8 cellular contexts compared by ENCODE assay signal in the genomic region with DNA sequence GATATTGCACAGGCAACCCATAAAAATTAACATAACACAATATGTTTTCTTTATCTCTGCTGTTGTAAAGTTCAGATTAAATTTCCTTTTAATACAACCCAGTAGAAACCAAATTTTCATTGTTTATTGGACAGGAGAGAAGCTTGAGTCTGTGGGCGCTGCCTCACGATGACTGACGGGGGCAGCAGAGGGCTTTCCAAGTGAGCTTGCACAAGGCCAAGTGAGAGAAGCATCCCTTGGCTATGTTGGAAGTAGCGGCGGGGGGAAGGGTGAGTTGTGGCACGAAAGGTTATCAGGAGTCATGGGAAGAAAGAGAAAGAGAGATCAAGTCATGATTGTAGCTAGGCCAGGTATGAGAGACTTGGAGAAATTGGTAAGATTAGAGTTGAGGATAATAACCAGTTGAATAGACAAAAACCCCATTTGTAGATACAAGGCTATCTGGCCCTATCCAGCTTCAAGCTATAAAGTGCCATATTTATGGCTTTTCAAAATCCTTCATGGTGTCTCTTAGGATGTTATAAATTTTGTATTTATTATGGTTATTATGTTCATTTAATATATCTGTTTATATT.
DNase-seq lines count a peak whose midpoint lies in the region; ATAC-seq and TF ChIP-seq lines count a peak whose summit lies in the region.

No MANE protein-coding gene starts in this region.

- H3K27me3 ChIP-seq in BJ (ENCODE audit: control insufficient read depth, insufficient read depth, low read length): no peaks in the 10 kb centered on the region
- H3K27me3 ChIP-seq in lower lobe of right lung (ENCODE audit: low read depth): no peaks in the 10 kb centered on the region
- no peaks in the 10 kb centered on the region for H3K27me3 ChIP-seq in transverse colon

- peak; percentile 67 for TF ChIP-seq CTCF in BJ (IDR thresholded peaks at IDR 0.05; ENCODE audit: insufficient read depth, low read depth, low read length)
- peak; percentile 85 for TF ChIP-seq CTCF in OCI-LY7 (conservative IDR thresholded peaks at IDR 0.05; ENCODE audit: low read length)
- peak; percentile 78 for TF ChIP-seq CTCF in lower lobe of right lung (IDR thresholded peaks at IDR 0.05)
- TF ChIP-seq CTCF in transverse colon (IDR thresholded peaks at IDR 0.05): peak; percentile 42 to 60 (median 53)

- no TSS peak for BruUV-seq in OCI-LY7 (replicated peaks; lab: Mats Ljungman, UMichigan)

- POLR2A ChIA-PET in BJ (lab: Charles Lee) (no interaction called here), OCI-LY7 (lab: Charles Lee) (interaction anchor here (0.6 kb wide), 1 partner anchor 12 kb away, joined by 4 read pairs; no protein-coding TSS in a partner anchor)

- no peak for TF ChIP-seq EP300 in transverse colon (IDR thresholded peaks at IDR 0.05; ENCODE audit: low read depth)

- ATAC-seq in GM18520 (IDR thresholded peaks at IDR 0.05; ENCODE audit: unreplicated experiment): peak; percentile 46
- ATAC-seq in HG03175 (IDR thresholded peaks at IDR 0.05; ENCODE audit: unreplicated experiment): peak; percentile 80
- peak; percentile 67 to 72 for ATAC-seq in lower lobe of right lung
- ATAC-seq in activated T-helper 17 cell treated with anti-CD3 and anti-CD28 coated beads, Interleukin-2, amount 50 U/mL, for 72 hours (replicated peaks): no peak

- peak overlapping the region; percentile 3; the same call in 1 of the 2 replicates for H2AFZ ChIP-seq in OCI-LY7 (ENCODE audit: low read length)

- H3K36me3 ChIP-seq in BJ (ENCODE audit: control insufficient read depth, insufficient read depth, low read length): no peaks in the 10 kb centered on the region
- H3K36me3 ChIP-seq in OCI-LY7 (ENCODE audit: insufficient read depth, low read length): no peaks in the 10 kb centered on the region
- H3K36me3 ChIP-seq in lower lobe of right lung: no peaks in the 10 kb centered on the region
- no peaks in the 10 kb centered on the region for H3K36me3 ChIP-seq in transverse colon

- H3K4me1 ChIP-seq in OCI-LY7 (ENCODE audit: insufficient read depth, low read length, poor library complexity, severe bottlenecking) (no peaks in the 10 kb centered on the region), lower lobe of right lung (no peaks in the 10 kb centered on the region), transverse colon (peaks cover 0 to 4% (median 0%) of the 10 kb centered on the region in 4 donors)

- TF ChIP-seq POLR2A in transverse colon (IDR thresholded peaks at IDR 0.05): no peak

- no peaks in the 10 kb centered on the region for H4K20me1 ChIP-seq in OCI-LY7 (ENCODE audit: insufficient read depth, low read length)

- peaks cover 7% of the 10 kb centered on the region for H3K27me3 Mint-ChIP-seq in activated T-helper 17 cell treated with anti-CD3 and anti-CD28 coated beads, Interleukin-2, amount 50 U/mL, for 72 hours

- H3K27ac ChIP-seq in OCI-LY7 (ENCODE audit: low read depth, low read length, poor library complexity, severe bottlenecking) (no peak overlapping the region), lower lobe of right lung (no peak overlapping the region), transverse colon (no peak overlapping the region)

- 7 to 8% methylated on average over 4 to 6 of the region's 6 CpGs for WGBS in transverse colon (ENCODE audit: low coverage in 1 of 2), 2 donors

- in situ Hi-C loops in transverse colon (cut with MboI; ENCODE audit: low pct_ligation_motif_present in 1 of 4, low pct_unique_long_range_greater_than_20kb in 1 of 4, low sequenced_read_pairs in 3 of 4): no loop called here

- H3K4me2 ChIP-seq in OCI-LY7 (ENCODE audit: low read length): no peak overlapping the region

- H3K36me3 Mint-ChIP-seq in activated T-helper 17 cell treated with anti-CD3 and anti-CD28 coated beads, Interleukin-2, amount 50 U/mL, for 72 hours (ENCODE audit: low read depth): no peaks in the 10 kb centered on the region

- no peaks in the 10 kb centered on the region for H3K9me3 Mint-ChIP-seq in activated T-helper 17 cell treated with anti-CD3 and anti-CD28 coated beads, Interleukin-2, amount 50 U/mL, for 72 hours

- no peaks in the 10 kb centered on the region for H3K79me2 ChIP-seq in OCI-LY7 (ENCODE audit: insufficient read depth, low read depth, low read length)

- H3K4me3 ChIP-seq in BJ (ENCODE audit: low read depth, low read length): no peak overlapping the region
- no peak overlapping the region for H3K4me3 ChIP-seq in OCI-LY7 (ENCODE audit: low read depth, low read length, poor library complexity, severe bottlenecking)
- H3K4me3 ChIP-seq in lower lobe of right lung: no peak overlapping the region
- H3K4me3 ChIP-seq in transverse colon: no peak overlapping the region

- CTCF ChIA-PET in BJ (lab: Yijun Ruan, JAX) (interaction anchor here (1.1 to 1.3 kb wide), 4 partner anchors 10 to 1399 kb away, joined by 3 to 5 read pairs (median 4); no protein-coding TSS in a partner anchor), OCI-LY7 (lab: Charles Lee; ENCODE audit: unreplicated experiment) (interaction anchor here (0.6 kb wide), 1 partner anchor 337 kb away, joined by 3 read pairs; no protein-coding TSS in a partner anchor)

- intact Hi-C loops in OCI-LY7 (cut with micrococcal nuclease; ENCODE audit: unreplicated experiment): loop anchor here (5.0 kb wide), 1 partner anchor 1399 kb away; no protein-coding TSS in a partner anchor
- intact Hi-C loops in lower lobe of right lung (cut with DNase I): no loop called here
- intact Hi-C loops in transverse colon (cut with DNase I; ENCODE audit: low total_unique reads): no loop called here

- DNase-seq in BJ (ENCODE audit: low read depth) (no peak), OCI-LY7 (ENCODE audit: low spot score) (peak; percentile 59), dedifferentiated amniotic fluid mesenchymal stem cell (ENCODE audit: extremely low spot score) (peak; percentile 62), lower lobe of right lung (peak; percentile 53), transverse colon (peak; percentile 44)

- no peaks in the 10 kb centered on the region for H3K9me3 ChIP-seq in OCI-LY7 (ENCODE audit: low read length)
- H3K9me3 ChIP-seq in lower lobe of right lung: no peaks in the 10 kb centered on the region
- peaks cover 0 to 4% of the 10 kb centered on the region in 2 donors for H3K9me3 ChIP-seq in transverse colon

- no peaks in the 10 kb centered on the region for H3K9me2 ChIP-seq in OCI-LY7 (ENCODE audit: insufficient read depth, low read length)

- no peak overlapping the region for H3K4me3 Mint-ChIP-seq in activated T-helper 17 cell treated with anti-CD3 and anti-CD28 coated beads, Interleukin-2, amount 50 U/mL, for 72 hours

- no peaks in the 10 kb centered on the region for H3K4me1 Mint-ChIP-seq in activated T-helper 17 cell treated with anti-CD3 and anti-CD28 coated beads, Interleukin-2, amount 50 U/mL, for 72 hours

- H3K27ac Mint-ChIP-seq in activated T-helper 17 cell treated with anti-CD3 and anti-CD28 coated beads, Interleukin-2, amount 50 U/mL, for 72 hours: no peak overlapping the region
